16 cellular contexts compared by ENCODE assay signal in the genomic region with DNA sequence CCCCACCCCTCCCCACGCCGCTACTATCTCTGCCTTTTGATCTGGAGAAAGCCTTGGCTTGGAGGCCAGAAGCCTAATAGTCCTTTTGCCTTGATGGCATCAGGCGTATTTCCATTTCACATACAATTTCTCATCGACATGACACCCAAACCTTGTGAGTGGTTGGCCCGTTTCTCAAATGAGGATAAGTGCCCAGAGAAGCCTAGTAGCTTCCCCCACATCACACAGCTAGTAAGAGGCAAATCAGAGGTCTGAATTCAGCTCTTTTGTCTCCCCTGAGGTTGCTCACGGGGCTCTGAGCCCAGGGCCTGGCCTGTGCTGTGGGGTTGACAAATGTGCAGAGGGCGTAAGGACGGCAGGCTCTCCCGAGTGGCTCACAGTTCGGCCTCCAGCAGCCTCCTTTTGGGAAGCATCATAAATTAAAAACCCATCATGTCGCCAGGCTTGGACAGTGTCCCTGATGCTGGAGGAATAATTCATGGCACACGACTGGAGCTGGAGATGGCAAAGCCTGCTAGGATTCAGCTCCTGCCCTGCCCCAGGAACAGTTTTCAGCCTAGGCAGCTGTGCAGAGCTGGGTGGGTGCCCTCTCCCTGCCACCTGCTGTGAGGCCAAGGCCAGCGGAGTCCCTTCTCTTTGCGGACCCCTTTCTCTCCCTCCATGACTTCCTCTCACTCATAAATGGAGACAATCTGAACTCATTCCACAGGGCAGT.
DNase-seq lines count a peak whose midpoint lies in the region; ATAC-seq lines count a peak whose summit lies in the region.
"Had no signal": no experiment of that assay in that cellular context is flagged by ENCODE, and none has a peak within 500 bp of the region (broad histone marks: within the 10 kb centered on the region; RNA-seq: fewer than 3 reads in every experiment).

No MANE protein-coding gene starts in this region.

- no peak for DNase-seq in Right ventricle myocardium inferior (ENCODE audit: missing footprints)
- no peak for DNase-seq in Right ventricle myocardium superior
- DNase-seq in islet precursor cell: peak; percentile 23
- DNase-seq in posterior vena cava (ENCODE audit: low spot score): peak; percentile 59
- no peak for DNase-seq in NCI-H1436 treated with DMSO at 0.1 percent for 48 hours (lab: John Stamatoyannopoulos, UW)
- DNase-seq in iPS-NIHi7 (ENCODE audit: extremely low spot score): no peak
- no peak for DNase-seq in NCI-H1092 treated with DMSO at 0.1 percent for 48 hours (lab: John Stamatoyannopoulos, UW)
- DNase-seq in T-helper 1 cell: no peak
- DNase-seq: BE2C, GDM1, IMR-90, NCI-H1417, NCI-H187, NCI-H446, NCI-H526, Peyer's patch had no signal

- intact Hi-C loops in Right ventricle myocardium inferior (cut with DNase I) (no loop called here), Right ventricle myocardium superior (cut with DNase I) (no loop called here), posterior vena cava (cut with DNase I) (loop anchor here in 1 of 2 donors (5.0 kb wide), 1 partner anchor 257 kb away; no protein-coding TSS in a partner anchor)

- ATAC-seq in Right ventricle myocardium inferior (peak; percentile 19), Right ventricle myocardium superior (ENCODE audit: poor library complexity) (no peak)

Comparison
In these comparisons a context has a peak if more than half of its experiments do, and no peak if none do; other contexts are left out.
1. DNase-seq: peak in islet precursor cell (single experiment) and posterior vena cava (single experiment); none in Right ventricle myocardium inferior (single experiment), Right ventricle myocardium superior (single experiment), NCI-H1436 treated with DMSO at 0.1 percent for 48 hours (single experiment), iPS-NIHi7 (single experiment), NCI-H1092 treated with DMSO at 0.1 percent for 48 hours (single experiment) and T-helper 1 cell (0 of 5).